Comparison of ENCODE assay signal across 8 cellular contexts in genomic region chr6:11381801-11382513, GRCh38.
DNase-seq lines count a peak whose midpoint lies in the region; ATAC-seq and TF ChIP-seq lines count a peak whose summit lies in the region.

No MANE protein-coding gene starts in this region.

- no peak overlapping the region for H3K4me3 ChIP-seq in aorta (ENCODE audit: low read length in 2 of 2)
- no peak overlapping the region for H3K4me3 ChIP-seq in A673 (ENCODE audit: low read depth, low read length, poor library complexity, severe bottlenecking)

- H3K36me3 ChIP-seq in aorta (ENCODE audit: control insufficient read depth in 1 of 2, insufficient read depth in 2 of 2, low read length in 1 of 2) (no peaks in the 10 kb centered on the region), A673 (ENCODE audit: insufficient read depth, low read length, poor library complexity, severe bottlenecking) (no peaks in the 10 kb centered on the region)

- H3K9me3 ChIP-seq in aorta (ENCODE audit: control insufficient read depth, low read length) (no peaks in the 10 kb centered on the region), A673 (ENCODE audit: low read depth, low read length, poor library complexity, severe bottlenecking) (no peaks in the 10 kb centered on the region)

- H3K4me3 Mint-ChIP-seq in natural killer cell treated with Interleukin-12 subunit alpha and Interleukin-12 subunit beta and Interleukin-15 and Interleukin-18, amount 100 ng/mL, for 72 hours: peak overlapping the region; percentile 97

- H3K4me1 Mint-ChIP-seq in natural killer cell treated with Interleukin-12 subunit alpha and Interleukin-12 subunit beta and Interleukin-15 and Interleukin-18, amount 100 ng/mL, for 72 hours (ENCODE audit: low read depth in 2 of 2): peaks cover 44 to 55% of the 10 kb centered on the region in 2 donors

- DNase-seq in activated naive CD4-positive, alpha-beta T cell treated with Interleukin-2 at 50 U/mL for 16 hours: peak; percentile 67
- peak; percentile 79 for DNase-seq in natural killer cell treated with Interleukin-12 subunit alpha and Interleukin-12 subunit beta and Interleukin-15 and Interleukin-18, amount 100 ng/mL, for 72 hours (ENCODE audit: low spot score)
- DNase-seq in aorta (no peak), A673 (ENCODE audit: low spot score) (no peak), anterior cingulate cortex (lab: John Stamatoyannopoulos, UW) (no peak)

- H3K9me3 Mint-ChIP-seq in natural killer cell treated with Interleukin-12 subunit alpha and Interleukin-12 subunit beta and Interleukin-15 and Interleukin-18, amount 100 ng/mL, for 72 hours: peaks cover 2% of the 10 kb centered on the region

- CTCF ChIA-PET in A673 (lab: Charles Lee): no interaction called here

- no peak overlapping the region for H3K27ac ChIP-seq in aorta (ENCODE audit: low read depth in 1 of 2, low read length in 2 of 2)
- no peak overlapping the region for H3K27ac ChIP-seq in A673 (ENCODE audit: low read depth, low read length, poor library complexity, severe bottlenecking)

- BruUV-seq in A673 (replicated peaks; lab: Mats Ljungman, UMichigan): no TSS peak

- POLR2A ChIA-PET in A673 (lab: Charles Lee; ENCODE audit: low non-redundant PET): interaction anchor here (0.6 kb wide), 1 partner anchor 1995 kb away, joined by 5 read pairs; no protein-coding TSS in a partner anchor

- TF ChIP-seq CTCF in A673 (conservative IDR thresholded peaks at IDR 0.05; ENCODE audit: low read depth, low read length): no peak

- H3K4me1 ChIP-seq in aorta (ENCODE audit: control insufficient read depth in 1 of 2, insufficient read depth in 2 of 2, low read length in 2 of 2) (peaks cover 4 to 5% of the 10 kb centered on the region in 2 donors), A673 (ENCODE audit: insufficient read depth, low read length, poor library complexity, severe bottlenecking) (no peaks in the 10 kb centered on the region)

- no peaks in the 10 kb centered on the region for H3K27me3 Mint-ChIP-seq in natural killer cell treated with Interleukin-12 subunit alpha and Interleukin-12 subunit beta and Interleukin-15 and Interleukin-18, amount 100 ng/mL, for 72 hours

- ATAC-seq in GM18498 (IDR thresholded peaks at IDR 0.05; ENCODE audit: unreplicated experiment) (peak; percentile 75), HG02763 (IDR thresholded peaks at IDR 0.05; ENCODE audit: unreplicated experiment) (peak; percentile 71), aorta (ENCODE audit: low FRiP score) (peak; percentile 52)
- ATAC-seq in natural killer cell treated with Interleukin-12 subunit alpha and Interleukin-12 subunit beta and Interleukin-15 and Interleukin-18, amount 100 ng/mL, for 72 hours: peak; percentile 94 to 96

- WGBS in aorta, 2 donors: 92 to 97% methylated on average over 13 of the region's 13 CpGs

- peaks cover 18% of the 10 kb centered on the region for H3K36me3 Mint-ChIP-seq in natural killer cell treated with Interleukin-12 subunit alpha and Interleukin-12 subunit beta and Interleukin-15 and Interleukin-18, amount 100 ng/mL, for 72 hours

- H3K27ac Mint-ChIP-seq in natural killer cell treated with Interleukin-12 subunit alpha and Interleukin-12 subunit beta and Interleukin-15 and Interleukin-18, amount 100 ng/mL, for 72 hours: peak overlapping the region; percentile 89

- intact Hi-C loops in aorta (cut with DNase I): no loop called here
- intact Hi-C loops in A673 (cut with micrococcal nuclease; ENCODE audit: unreplicated experiment): no loop called here

- H3K27me3 ChIP-seq in aorta (ENCODE audit: control insufficient read depth in 1 of 2, insufficient read depth in 2 of 2, low read length in 1 of 2) (no peaks in the 10 kb centered on the region), A673 (replicated peaks; ENCODE audit: insufficient read depth, low read depth, low read length, poor library complexity) (no peaks in the 10 kb centered on the region)

TF ChIP-seq in PFSK-1, 5 proteins besides CTCF, POLR2A, EP300 and RAD21:
- no peak for TF ChIP-seq TAF1 (IDR thresholded peaks at IDR 0.05; ENCODE audit: borderline replicate concordance, insufficient read depth, low read length)
- peak; percentile 76 for TF ChIP-seq FOXP2 (optimal IDR thresholded peaks at IDR 0.05; ENCODE audit: borderline replicate concordance, extremely low read depth, extremely low read length, insufficient read depth)
- no peak for TF ChIP-seq REST (IDR thresholded peaks at IDR 0.05; ENCODE audit: insufficient read depth in 1 of 2, low read depth in 2 of 2, low read length in 2 of 2)
- no peak for TF ChIP-seq SIN3A (IDR thresholded peaks at IDR 0.05; ENCODE audit: borderline replicate concordance, insufficient read depth, low read length)

Comparison
In these comparisons a context has a peak if more than half of its experiments do, and no peak if none do; other contexts are left out.
1. DNase-seq: peak in activated naive CD4-positive, alpha-beta T cell treated with Interleukin-2 at 50 U/mL for 16 hours (single experiment) and natural killer cell treated with Interleukin-12 subunit alpha and Interleukin-12 subunit beta and Interleukin-15 and Interleukin-18, amount 100 ng/mL, for 72 hours (single experiment); none in aorta (0 of 2), A673 (single experiment) and anterior cingulate cortex (0 of 58).
2. Peak in every context shown above with its lines, with median percentiles within 50 percentile points of each other: ATAC-seq.